ENCODE assay signal across 16 cellular contexts in genomic region chr7:154255324-154255723, GRCh38.
"Had no signal": no experiment of that assay in that cellular context is flagged by ENCODE, and none has a peak within 500 bp of the region (broad histone marks: within the 10 kb centered on the region; RNA-seq: fewer than 3 reads in every experiment).

No MANE protein-coding gene starts in this region.

- ATAC-seq: activated CD8-positive, alpha-beta T cell treated with anti-CD3 and anti-CD28 coated beads for 36 hours; body of pancreas; natural killer cell; stimulated activated memory B cell treated with anti-CD40 and anti-IgM and Interleukin-4, amounts not matched to agents 10 μg/mL and 1 μg/mL and 100 μg/mL, for 72 hours had no signal

- DNase-seq: activated B cell treated with CpG ODN at 0.5 μM for 24 hours; activated CD4-positive, alpha-beta T cell treated with anti-CD3 and anti-CD28 coated beads for 48 hours; activated CD8-positive, alpha-beta T cell treated with anti-CD3 and anti-CD28 coated beads for 36 hours; activated gamma-delta T cell; activated naive CD8-positive, alpha-beta T cell treated with anti-CD3 and anti-CD28 coated beads for 36 hours; activated T-cell treated with anti-CD3 and anti-CD28 coated beads, Interleukin-2, amount 50 U/mL, for 48 hours; amygdala; body of pancreas; colonic mucosa; effector CD8-positive, alpha-beta T cell; foreskin melanocyte; immature natural killer cell; mesendoderm; natural killer cell; tibial artery had no signal
